Comparison of ENCODE assay signal across 24 cellular contexts in genomic region chr4:169039271-169039954, GRCh38. TPM values are rescaled to one million over a fixed set of nuclear protein-coding genes. Genes with fewer than 3 reads are reported as not detected.
A peak's percentile ranks its signal among the peaks of the same experiment; 100 is the strongest.
DNase-seq lines count a peak whose midpoint lies in the region; ATAC-seq, FAIRE-seq and TF ChIP-seq lines count a peak whose summit lies in the region.
"Had no signal": no experiment of that assay in that cellular context is flagged by ENCODE, and none has a peak within 500 bp of the region (broad histone marks: within the 10 kb centered on the region; RNA-seq: fewer than 3 reads in every experiment).

No MANE protein-coding gene starts in this region.

- CTCF ChIA-PET in MCF 10A (lab: Yijun Ruan, JAX) (interaction anchor here (0.7 to 2.2 kb wide), 2 partner anchors 14 to 913 kb away, joined by 3 to 5 read pairs; no protein-coding TSS in a partner anchor), mammary epithelial cell (lab: Charles Lee; ENCODE audit: low non-redundant PET) (no interaction called here)

- no peaks in the 10 kb centered on the region for H3K36me3 Mint-ChIP-seq in MCF 10A (ENCODE audit: insufficient read depth, unreplicated experiment)
- H3K36me3 Mint-ChIP-seq: CD8-positive, alpha-beta memory T cell had no signal

- POLR2A ChIA-PET in MCF 10A (lab: Yijun Ruan, JAX) = no interaction called here

- no peak overlapping the region for H3K27ac Mint-ChIP-seq in MCF 10A (ENCODE audit: low read depth, unreplicated experiment)
- H3K27ac Mint-ChIP-seq: CD8-positive, alpha-beta memory T cell had no signal

- 48% methylated on average over 8 of the region's 8 CpGs for WGBS in mammary epithelial cell (ENCODE audit: low coverage, missing lambda C conversion rate)
- 43% methylated on average over 8 of the region's 8 CpGs for WGBS in right lobe of liver (ENCODE audit: insufficient coverage, low coverage, low lambda C conversion rate, missing lambda C conversion rate)

- H3K9ac ChIP-seq in mammary epithelial cell (ENCODE audit: insufficient read depth, low read length) = no peak overlapping the region
- H3K9ac ChIP-seq: GM23248 had no signal

- no peak overlapping the region for H3K4me2 ChIP-seq in mammary epithelial cell (ENCODE audit: insufficient read depth, low read depth, low read length)

- in situ Hi-C loops in mammary epithelial cell (cut with MboI; ENCODE audit: low sequenced_read_pairs in 2 of 2) = no loop called here

- no peaks in the 10 kb centered on the region for H4K20me1 ChIP-seq in mammary epithelial cell (ENCODE audit: insufficient read depth, low read length)

- H3K36me3 ChIP-seq in breast epithelium (no peaks in the 10 kb centered on the region), mammary epithelial cell (ENCODE audit: insufficient read depth, low read length) (no peaks in the 10 kb centered on the region), right lobe of liver (no peaks in the 10 kb centered on the region)
- H3K36me3 ChIP-seq: HAP-1 had no signal

- H3K4me3 ChIP-seq in breast epithelium = no peak overlapping the region
- no peak overlapping the region for H3K4me3 ChIP-seq in mammary epithelial cell (replicated peaks in 1 of 3; ENCODE audit: insufficient read depth in 1 of 3, low read depth in 2 of 3, low read length in 3 of 3)
- no peak overlapping the region for H3K4me3 ChIP-seq in right lobe of liver
- H3K4me3 ChIP-seq: GM23248, HAP-1, K562 had no signal

- ATAC-seq in right lobe of liver (peak; percentile 43 to 62 (median 58)), GM18505 (IDR thresholded peaks at IDR 0.05; ENCODE audit: unreplicated experiment) (no peak)
- ATAC-seq: K562 had no signal

- no peak for TF ChIP-seq POLR2A in breast epithelium (IDR thresholded peaks at IDR 0.05)
- no peak for TF ChIP-seq POLR2A in right lobe of liver (IDR thresholded peaks at IDR 0.05)
- no peak for TF ChIP-seq POLR2A in GM18505 (IDR thresholded peaks at IDR 0.05; ENCODE audit: borderline replicate concordance, extremely low read depth, insufficient read depth, insufficient read length)

- H3K9me3 ChIP-seq in breast epithelium = no peaks in the 10 kb centered on the region
- H3K9me3 ChIP-seq in mammary epithelial cell (replicated peaks; ENCODE audit: insufficient read depth, low read length) = no peaks in the 10 kb centered on the region
- H3K9me3 ChIP-seq in right lobe of liver = no peaks in the 10 kb centered on the region
- H3K9me3 ChIP-seq: HAP-1 had no signal

- H3K27ac ChIP-seq in breast epithelium (peak overlapping the region; percentile 15 to 50), mammary epithelial cell (ENCODE audit: insufficient read depth, low read depth, low read length) (no peak overlapping the region), right lobe of liver (no peak overlapping the region)
- H3K27ac ChIP-seq: GM23248, RWPE1 had no signal

- H3K9me3 Mint-ChIP-seq in MCF 10A (ENCODE audit: unreplicated experiment) = no peaks in the 10 kb centered on the region
- H3K9me3 Mint-ChIP-seq: CD8-positive, alpha-beta memory T cell had no signal

- H3K27me3 Mint-ChIP-seq in MCF 10A (ENCODE audit: insufficient read depth, unreplicated experiment) = no peaks in the 10 kb centered on the region

- no peak overlapping the region for H3K4me3 Mint-ChIP-seq in MCF 10A (ENCODE audit: unreplicated experiment)
- H3K4me3 Mint-ChIP-seq: CD8-positive, alpha-beta memory T cell had no signal

- peak overlapping the region; percentile 63 for H2AFZ ChIP-seq in mammary epithelial cell (ENCODE audit: low read depth, low read length)
- H2AFZ ChIP-seq: GM23248 had no signal

- no peak for FAIRE-seq in GM19239 (lab: Jason Lieb, UNC)
- FAIRE-seq: K562 had no signal

- dilution Hi-C loops in mammary epithelial cell (cut with HindIII; ENCODE audit: low sequenced_read_pairs) = no loop called here

- H3K4me1 Mint-ChIP-seq in MCF 10A (ENCODE audit: insufficient read depth, unreplicated experiment) = no peaks in the 10 kb centered on the region
- H3K4me1 Mint-ChIP-seq: CD8-positive, alpha-beta memory T cell had no signal

- no peaks in the 10 kb centered on the region for H3K79me2 ChIP-seq in mammary epithelial cell (ENCODE audit: insufficient read depth, low read length)

- intact Hi-C loops in breast epithelium (cut with DNase I; ENCODE audit: low total_unique reads) (no loop called here), MCF 10A (cut with micrococcal nuclease) (no loop called here), mammary epithelial cell (cut with micrococcal nuclease) (no loop called here), right lobe of liver (cut with DNase I) (no loop called here)

- BruUV-seq in MCF 10A (replicated peaks; lab: Mats Ljungman, UMichigan) (no TSS peak), mammary epithelial cell (replicated peaks; lab: Mats Ljungman, UMichigan) (no TSS peak)

- H3K27me3 ChIP-seq in breast epithelium (no peaks in the 10 kb centered on the region), mammary epithelial cell (ENCODE audit: insufficient read depth, low read length) (no peaks in the 10 kb centered on the region), right lobe of liver (no peaks in the 10 kb centered on the region)

- TF ChIP-seq CTCF in breast epithelium (IDR thresholded peaks at IDR 0.05) (no peak), MCF 10A (IDR thresholded peaks at IDR 0.05; ENCODE audit: unreplicated experiment) (no peak), mammary epithelial cell (conservative IDR thresholded peaks at IDR 0.05 in 1 of 2, IDR thresholded peaks at IDR 0.05 in 1 of 2; ENCODE audit: extremely low read depth in 1 of 2, insufficient read depth in 1 of 2, low read depth in 1 of 2, low read length in 2 of 2) (no peak), right lobe of liver (IDR thresholded peaks at IDR 0.05) (no peak), GM20000 (IDR thresholded peaks at IDR 0.05; ENCODE audit: extremely low read depth, missing control alignments) (no peak)

- peaks cover 0 to 14% of the 10 kb centered on the region in 2 donors for H3K4me1 ChIP-seq in breast epithelium
- H3K4me1 ChIP-seq in mammary epithelial cell (ENCODE audit: insufficient read depth, low read length) = no peaks in the 10 kb centered on the region
- peaks cover 0 to 29% (median 13%) of the 10 kb centered on the region in 4 donors for H3K4me1 ChIP-seq in right lobe of liver
- H3K4me1 ChIP-seq: HAP-1 had no signal

- DNase-seq in breast epithelium (ENCODE audit: low spot score in 2 of 2) (no peak), MCF 10A (ENCODE audit: unreplicated experiment) (no peak), mammary epithelial cell (no peak), right lobe of liver (no peak), GM20000 (ENCODE audit: low spot score) (no peak), GM19239 (ENCODE audit: insufficient read length, low spot score) (no peak)
- DNase-seq in effector CD8-positive, alpha-beta T cell (lab: John Stamatoyannopoulos, UW) = no peak
- DNase-seq: 8988T; C1 segment of cervical spinal cord; CD8-positive, alpha-beta memory T cell; GF-D8; GM23248; MM.1S; NCI-H1048; NCI-H1417 treated with DMSO at 0.1 percent for 48 hours; NCI-H187 treated with DMSO at 0.1 percent for 48 hours; NCI-H226; NCI-H510A treated with DMSO at 0.1 percent for 48 hours; NCI-H748 treated with DMSO at 0.1 percent for 48 hours; SHP77 treated with DMSO at 0.1 percent for 48 hours had no signal

RNA-seq across cellular contexts. Expression of gene CBR4, which starts 29.4 kb away (rescaled TPM):
- total RNA-seq in breast epithelium (10 to 100 TPM; 19.8 to 46.0 (median 31.5) TPM), MCF 10A (2022) (19.2 and 24.0 TPM in 2 replicates), mammary epithelial cell (10 to 100 TPM; 19.0 to 24.4 TPM), right lobe of liver (10 to 100 TPM; 20.3 to 41.5 (median 22.7) TPM)
- polyA plus RNA-seq in mammary epithelial cell = 2.9 TPM
- polyA minus RNA-seq in mammary epithelial cell = 5.1 TPM

Comparison
In these comparisons a context has a peak if more than half of its experiments do, and no peak if none do; other contexts are left out.
1. H3K27ac ChIP-seq: peak in breast epithelium (2 of 2); none in mammary epithelial cell (single experiment) and right lobe of liver (0 of 3).